ENCODE assay signal across 8 cellular contexts in the genomic region with DNA sequence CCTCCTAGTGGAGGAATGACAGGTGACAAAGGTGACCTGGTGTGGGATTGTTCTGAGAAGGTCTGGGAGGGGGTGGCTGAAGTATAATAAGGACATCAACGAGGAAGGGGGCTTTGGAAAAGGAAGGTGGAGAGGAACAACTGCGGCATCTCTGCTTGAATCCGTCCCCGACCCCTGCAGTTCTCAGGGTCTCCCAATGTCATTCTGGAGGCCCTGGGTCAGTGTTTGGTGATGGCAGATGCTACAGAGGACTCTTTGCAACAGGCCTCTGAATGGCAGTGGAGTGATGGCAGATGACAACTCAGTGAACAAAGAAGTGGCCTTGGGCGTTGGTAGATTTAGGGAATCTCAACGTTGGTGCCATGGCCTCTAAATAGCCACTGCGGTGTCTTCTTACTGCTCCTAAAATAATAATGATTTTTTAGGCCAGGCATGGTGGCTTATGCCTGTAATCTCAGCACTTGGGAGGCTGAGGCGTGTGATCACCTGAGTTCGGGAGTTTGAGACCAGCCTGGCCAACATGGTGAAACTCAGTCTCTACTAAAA. TPM values are rescaled to one million over a fixed set of nuclear protein-coding genes. Genes with fewer than 3 reads are reported as not detected.
DNase-seq lines count a peak whose midpoint lies in the region; ATAC-seq and TF ChIP-seq lines count a peak whose summit lies in the region.

No MANE protein-coding gene starts in this region.

- no peak for ATAC-seq in natural killer cell

- no peaks in the 10 kb centered on the region for H3K9me2 ChIP-seq in Karpas-422 (replicated peaks; ENCODE audit: insufficient read depth, low read length)

- H3K4me3 Mint-ChIP-seq in natural killer cell: peak overlapping the region; percentile 88

- no peaks in the 10 kb centered on the region for H3K9me3 Mint-ChIP-seq in natural killer cell

- H3K9me3 ChIP-seq in Karpas-422 (ENCODE audit: low read length) (no peaks in the 10 kb centered on the region), uterus (no peaks in the 10 kb centered on the region)

- no peaks in the 10 kb centered on the region for H3K79me2 ChIP-seq in Karpas-422 (ENCODE audit: low read length)

- H3K4me2 ChIP-seq in Karpas-422 (ENCODE audit: low read depth, low read length, poor library complexity, severe bottlenecking): peak overlapping the region; percentile 87

- H3K4me1 ChIP-seq in Karpas-422 (ENCODE audit: low read length) (peaks cover 13% of the 10 kb centered on the region), uterus (no peaks in the 10 kb centered on the region)

- H3K27ac ChIP-seq in C4-2B (peak overlapping the region; percentile 85), Karpas-422 (ENCODE audit: low read length) (no peak overlapping the region), coronary artery (peak overlapping the region; percentile 89 to 90), uterus (peak overlapping the region in 1 of 2 donors; percentile 90)

- no peak for TF ChIP-seq POLR2A in uterus (IDR thresholded peaks at IDR 0.05)

- H3K27me3 Mint-ChIP-seq in natural killer cell (ENCODE audit: low read depth in 2 of 2): no peaks in the 10 kb centered on the region

- peak overlapping the region; percentile 82; the same call in 1 of the 2 replicates for H3K4me3 ChIP-seq in Karpas-422 (ENCODE audit: low read length)
- H3K4me3 ChIP-seq in coronary artery: peak overlapping the region; percentile 79
- H3K4me3 ChIP-seq in uterus: no peak overlapping the region

- no peak overlapping the region for H2AFZ ChIP-seq in Karpas-422 (ENCODE audit: low read length)

- intact Hi-C loops in natural killer cell (cut with micrococcal nuclease) (loop anchor here (2.0 kb wide), 1 partner anchor 17 kb away; no protein-coding TSS in a partner anchor), uterus (cut with DNase I; ENCODE audit: low total_unique reads) (no loop called here)

- TF ChIP-seq CTCF in C4-2B (conservative IDR thresholded peaks at IDR 0.05) (no peak), coronary artery (IDR thresholded peaks at IDR 0.05) (no peak), natural killer cell (IDR thresholded peaks at IDR 0.05) (no peak), uterus (IDR thresholded peaks at IDR 0.05) (no peak)

- peaks cover 10 to 21% of the 10 kb centered on the region in 2 donors for H3K4me1 Mint-ChIP-seq in natural killer cell

- no peaks in the 10 kb centered on the region for H3K36me3 Mint-ChIP-seq in natural killer cell

- DNase-seq in Karpas-422 (no peak), coronary artery (ENCODE audit: low spot score) (no peak), natural killer cell (no peak), uterus (no peak), activated gamma-delta T cell treated with Interleukin-2 at 50 U/mL for 16 hours (no peak), NCI-H1417 treated with DMSO at 0.1 percent for 48 hours (lab: John Stamatoyannopoulos, UW) (no peak), NCI-H774 (lab: John Stamatoyannopoulos, UW) (no peak)

- H3K9ac ChIP-seq in Karpas-422 (ENCODE audit: low read length): peak overlapping the region; percentile 69

- H4K20me1 ChIP-seq in Karpas-422 (ENCODE audit: insufficient read depth, low read depth, low read length): no peaks in the 10 kb centered on the region

- H3K36me3 ChIP-seq in Karpas-422 (ENCODE audit: insufficient read depth, low read length): no peaks in the 10 kb centered on the region
- no peaks in the 10 kb centered on the region for H3K36me3 ChIP-seq in uterus

- H3K27me3 ChIP-seq in Karpas-422 (ENCODE audit: low read length) (no peaks in the 10 kb centered on the region), uterus (no peaks in the 10 kb centered on the region)

- peak overlapping the region; percentile 75 to 91 for H3K27ac Mint-ChIP-seq in natural killer cell

RNA-seq across cellular contexts. Expression of a gene that starts 1.3 kb away (rescaled TPM):
- 11.0 and 16.6 TPM in 2 replicates for total RNA-seq in Karpas-422 (2014; rRNA removed; shearing (Covaris generic); ENCODE audit: low replicate concordance)
- 10 to 100 TPM; 56.0 to 86.4 (median 56.9) TPM for total RNA-seq in natural killer cell
- total RNA-seq in uterus: 10 to 100 TPM in 3 of 4 donors, 1 to 10 TPM in 1; 3.8 to 63.2 (median 24.6) TPM

RNA-seq across cellular contexts. Expression of a gene that starts 52.0 kb away (rescaled TPM):
- total RNA-seq in Karpas-422 (2014; rRNA removed; shearing (Covaris generic); ENCODE audit: low replicate concordance): not detected in 2 replicates
- total RNA-seq in natural killer cell: under 1 TPM in 2 of 3 donors, not detected in 1; 0.20 to 0.28 TPM
- 10 to 100 TPM in 3 of 4 donors, 1 to 10 TPM in 1; 2.9 to 80.8 (median 39.6) TPM for total RNA-seq in uterus

Comparison
In these comparisons a context has a peak if more than half of its experiments do, and no peak if none do; other contexts are left out.
1. H3K4me3 ChIP-seq: peak in Karpas-422 (single experiment) and coronary artery (single experiment); none in uterus (0 of 2).